In the genomic region with DNA sequence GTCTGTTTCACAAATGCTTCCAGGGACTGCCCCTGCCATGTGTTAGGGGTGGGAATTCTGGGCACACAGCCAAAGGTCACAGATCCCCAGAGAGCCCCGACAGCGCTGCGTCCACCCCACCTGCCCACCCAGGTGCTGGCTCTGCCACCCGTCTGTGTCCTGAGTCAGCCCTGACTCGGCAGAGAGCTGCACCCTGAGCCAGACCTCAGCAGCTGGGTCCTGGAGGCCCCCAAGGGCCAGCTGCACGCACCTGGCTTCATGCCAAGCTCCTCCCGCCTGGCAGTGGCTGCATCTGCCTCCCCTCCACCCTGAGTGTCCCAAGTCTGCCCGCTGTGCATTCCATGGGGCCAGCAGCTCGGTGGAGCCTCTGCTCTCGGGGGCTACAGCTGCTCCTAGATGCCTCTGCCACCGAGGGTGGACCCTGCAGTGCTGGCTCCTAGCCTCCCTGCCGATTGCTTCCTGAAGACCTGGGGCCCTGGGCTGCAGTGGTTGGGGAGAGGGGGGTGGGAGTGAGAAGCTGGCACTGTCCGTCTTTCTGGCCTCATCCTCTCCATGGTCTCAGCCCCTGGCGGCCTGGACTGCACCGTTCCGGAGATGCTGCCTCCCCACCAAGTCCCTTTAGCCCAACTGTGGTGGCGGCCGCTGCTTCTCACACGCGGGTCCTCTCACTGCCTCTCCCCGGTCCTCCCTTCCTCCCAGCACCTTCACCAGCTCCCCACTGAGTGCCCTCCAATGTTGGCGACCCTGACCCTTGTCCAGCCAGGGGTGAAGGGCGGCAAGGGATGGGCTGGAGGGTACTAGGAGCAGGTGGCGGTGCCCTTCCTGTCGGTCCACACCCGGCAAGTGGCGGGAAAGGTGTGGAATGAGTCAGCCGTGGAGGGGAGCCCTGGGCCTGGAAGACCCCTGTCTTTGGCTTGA, we compare ENCODE assay signal across 10 cellular contexts. TPM values are rescaled to one million over a fixed set of nuclear protein-coding genes. Genes with fewer than 3 reads are reported as not detected.
DNase-seq lines count a peak whose midpoint lies in the region; ATAC-seq and TF ChIP-seq lines count a peak whose summit lies in the region.
"Had no signal": no experiment of that assay in that cellular context is flagged by ENCODE, and none has a peak within 500 bp of the region (broad histone marks: within the 10 kb centered on the region; RNA-seq: fewer than 3 reads in every experiment).

No MANE protein-coding gene starts in this region.

- no peaks in the 10 kb centered on the region for H3K36me3 Mint-ChIP-seq in activated T-cell treated with anti-CD3 and anti-CD28 coated beads, Interleukin-2, amount 50 U/mL, for 4 hours (ENCODE audit: insufficient read depth)
- no peaks in the 10 kb centered on the region for H3K36me3 Mint-ChIP-seq in nephron progenitor cell (ENCODE audit: low read depth)

- H3K4me1 ChIP-seq in osteoblast (ENCODE audit: insufficient read depth, low read length), result peaks cover 27% of the 10 kb centered on the region

- no peak overlapping the region for H3K27ac ChIP-seq in osteoblast (ENCODE audit: low read depth, low read length)

- H3K9me3 Mint-ChIP-seq in activated T-cell treated with anti-CD3 and anti-CD28 coated beads, Interleukin-2, amount 50 U/mL, for 4 hours, result no peaks in the 10 kb centered on the region
- H3K9me3 Mint-ChIP-seq in nephron progenitor cell, result no peaks in the 10 kb centered on the region
- H3K9me3 Mint-ChIP-seq: effector memory CD8-positive, alpha-beta T cell had no signal

- H3K4me2 ChIP-seq in osteoblast (ENCODE audit: insufficient read depth, low read length), result no peak overlapping the region

- H3K4me3 Mint-ChIP-seq in activated T-cell treated with anti-CD3 and anti-CD28 coated beads, Interleukin-2, amount 50 U/mL, for 4 hours, result no peak overlapping the region
- H3K4me3 Mint-ChIP-seq in nephron progenitor cell, result no peak overlapping the region

- H3K79me2 ChIP-seq in osteoblast (ENCODE audit: insufficient read depth, low read length), result no peaks in the 10 kb centered on the region

- H3K4me3 ChIP-seq in osteoblast (ENCODE audit: insufficient read depth, low read length), result no peak overlapping the region

- peaks cover 29% of the 10 kb centered on the region for H3K27me3 ChIP-seq in osteoblast (ENCODE audit: insufficient read depth, low read length)

- H4K20me1 ChIP-seq in osteoblast (ENCODE audit: insufficient read depth, low read length), result no peaks in the 10 kb centered on the region

- H3K27ac Mint-ChIP-seq in nephron progenitor cell, result no peak overlapping the region
- H3K27ac Mint-ChIP-seq: effector memory CD8-positive, alpha-beta T cell had no signal

- H3K9me3 ChIP-seq in osteoblast (ENCODE audit: low read depth, low read length), result no peaks in the 10 kb centered on the region

- DNase-seq in Daoy (ENCODE audit: low read depth), result peak; percentile 89
- peak; percentile 75 to 76 for DNase-seq in NCI-H187 (lab: John Stamatoyannopoulos, UW)
- DNase-seq in amniotic epithelial cell (ENCODE audit: low read depth), result peak; percentile 43
- peak; percentile 97 for DNase-seq in osteoblast (ENCODE audit: insufficient read length, low spot score, missing footprints)
- no peak for DNase-seq in activated T-cell treated with anti-CD3 and anti-CD28 coated beads, Interleukin-2, amount 50 U/mL, for 4 hours
- DNase-seq in nephron progenitor cell, result no peak
- DNase-seq in DMS114 treated with DMSO at 0.1 percent for 48 hours (lab: John Stamatoyannopoulos, UW; ENCODE audit: unreplicated experiment), result no peak
- DNase-seq: effector memory CD8-positive, alpha-beta T cell; SW 1271 had no signal

- no peak for ATAC-seq in GM21526 (IDR thresholded peaks at IDR 0.05; ENCODE audit: low FRiP score, unreplicated experiment)
- no peak for ATAC-seq in activated T-cell treated with anti-CD3 and anti-CD28 coated beads, Interleukin-2, amount 50 U/mL, for 4 hours
- ATAC-seq: effector memory CD8-positive, alpha-beta T cell had no signal

- H3K27me3 Mint-ChIP-seq in activated T-cell treated with anti-CD3 and anti-CD28 coated beads, Interleukin-2, amount 50 U/mL, for 4 hours (ENCODE audit: low read depth), result peaks cover 2% of the 10 kb centered on the region
- peaks cover 54% of the 10 kb centered on the region for H3K27me3 Mint-ChIP-seq in nephron progenitor cell (ENCODE audit: low read depth, poor library complexity)

- H3K4me1 Mint-ChIP-seq in activated T-cell treated with anti-CD3 and anti-CD28 coated beads, Interleukin-2, amount 50 U/mL, for 4 hours (ENCODE audit: low read depth), result peaks cover 21% of the 10 kb centered on the region
- peaks cover 46% of the 10 kb centered on the region for H3K4me1 Mint-ChIP-seq in nephron progenitor cell

- no peak for TF ChIP-seq CTCF in osteoblast (IDR thresholded peaks at IDR 0.05; ENCODE audit: extremely low read depth, low read depth, low read length)
- no peak for TF ChIP-seq CTCF in nephron progenitor cell (IDR thresholded peaks at IDR 0.05)

- no peaks in the 10 kb centered on the region for H3K36me3 ChIP-seq in osteoblast (ENCODE audit: insufficient read depth, low read length)

- no peak overlapping the region for H2AFZ ChIP-seq in osteoblast (ENCODE audit: low read length)

RNA-seq across cellular contexts. Expression of gene SECTM1, which starts 3.0 kb away (rescaled TPM):
- 0.51 and 0.65 TPM in 2 replicates for total RNA-seq in Daoy (2014; rRNA removed; shearing (Covaris generic))
- total RNA-seq in osteoblast, result 5.8 and 11.5 TPM in 2 replicates
- 1 to 10 TPM; 2.6 to 3.8 (median 3.0) TPM for total RNA-seq in activated T-cell treated with anti-CD3 and anti-CD28 coated beads, Interleukin-2, amount 50 U/mL, for 4 hours

RNA-seq across cellular contexts. Expression of gene CD7, which starts 13.2 kb away (rescaled TPM):
- not detected in 2 replicates for total RNA-seq in Daoy (2014; rRNA removed; shearing (Covaris generic))
- total RNA-seq in osteoblast, result not detected in 2 replicates
- 100 to 1,000 TPM; 256 to 382 (median 364) TPM for total RNA-seq in activated T-cell treated with anti-CD3 and anti-CD28 coated beads, Interleukin-2, amount 50 U/mL, for 4 hours

RNA-seq across cellular contexts. Expression of gene TEX19, which starts 28.5 kb away (rescaled TPM):
- not detected in 2 replicates for total RNA-seq in Daoy (2014; rRNA removed; shearing (Covaris generic))
- total RNA-seq in osteoblast, result under 0.01 and 0.29 TPM in 2 replicates
- under 1 TPM; 0.16 to 0.38 (median 0.25) TPM for total RNA-seq in activated T-cell treated with anti-CD3 and anti-CD28 coated beads, Interleukin-2, amount 50 U/mL, for 4 hours

RNA-seq across cellular contexts. Expression of gene UTS2R, which starts 41.0 kb away (rescaled TPM):
- total RNA-seq in Daoy (2014; rRNA removed; shearing (Covaris generic)), result not detected in 2 replicates
- not detected in 2 replicates for total RNA-seq in osteoblast
- total RNA-seq in activated T-cell treated with anti-CD3 and anti-CD28 coated beads, Interleukin-2, amount 50 U/mL, for 4 hours, result not detected

RNA-seq across cellular contexts. Expression of gene CSNK1D, which starts 57.1 kb away (rescaled TPM):
- total RNA-seq in Daoy (2014; rRNA removed; shearing (Covaris generic)), result 16.5 and 25.1 TPM in 2 replicates
- total RNA-seq in osteoblast, result 45.4 and 50.3 TPM in 2 replicates
- 100 to 1,000 TPM; 152 to 170 (median 164) TPM for total RNA-seq in activated T-cell treated with anti-CD3 and anti-CD28 coated beads, Interleukin-2, amount 50 U/mL, for 4 hours

Comparison
In these comparisons a context has a peak if more than half of its experiments do, and no peak if none do; other contexts are left out.
1. DNase-seq: peak in Daoy (single experiment), NCI-H187 (2 of 2), amniotic epithelial cell (single experiment) and osteoblast (single experiment); none in activated T-cell treated with anti-CD3 and anti-CD28 coated beads, Interleukin-2, amount 50 U/mL, for 4 hours (single experiment), nephron progenitor cell (single experiment) and DMS114 treated with DMSO at 0.1 percent for 48 hours (single experiment).
2. RNA of gene CD7, which starts 13.2 kb away (total RNA-seq): 256 to 382 TPM in activated T-cell treated with anti-CD3 and anti-CD28 coated beads, Interleukin-2, amount 50 U/mL, for 4 hours; not detected in Daoy and not detected in osteoblast; every median in the first group is over 100 times any median in the second.